In the genomic region with DNA sequence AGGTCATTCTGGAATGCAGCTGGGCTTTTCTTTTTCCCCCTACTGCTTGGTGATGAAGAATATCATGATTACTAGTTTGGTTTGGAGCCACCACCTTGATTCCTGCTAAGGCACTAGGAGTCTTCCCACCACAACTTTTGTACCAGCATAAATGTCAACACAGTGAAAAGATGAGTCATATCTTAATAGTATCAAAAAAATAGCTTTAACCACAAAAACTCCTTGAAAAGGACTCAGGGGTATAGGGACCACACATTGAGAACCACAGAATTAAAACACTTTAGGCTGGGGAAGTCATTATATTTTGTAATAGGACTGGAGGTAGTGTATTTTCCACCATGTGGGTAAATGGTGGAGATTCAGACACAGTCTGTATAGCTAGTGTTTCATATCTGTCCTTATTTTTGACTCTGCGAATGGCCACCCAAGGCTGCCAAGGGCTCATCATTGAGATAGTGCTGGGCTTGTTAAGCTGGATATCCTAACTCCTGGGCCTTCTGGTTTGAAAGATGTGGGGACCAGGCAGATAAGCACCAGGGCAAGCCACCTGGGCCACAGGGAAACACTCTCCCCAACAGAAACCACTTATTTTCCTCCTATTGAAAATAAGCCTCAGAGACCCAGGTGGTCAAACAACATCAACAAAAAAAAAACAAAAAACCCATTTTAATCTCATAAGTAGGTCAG, we compare ENCODE assay signal across 18 cellular contexts. TPM values are rescaled to one million over a fixed set of nuclear protein-coding genes. Genes with fewer than 3 reads are reported as not detected.
DNase-seq lines count a peak whose midpoint lies in the region; ATAC-seq and TF ChIP-seq lines count a peak whose summit lies in the region.
"Had no signal": no experiment of that assay in that cellular context is flagged by ENCODE, and none has a peak within 500 bp of the region (broad histone marks: within the 10 kb centered on the region; RNA-seq: fewer than 3 reads in every experiment).

No MANE protein-coding gene starts in this region.

- peaks cover 12% of the 10 kb centered on the region for H3K27me3 ChIP-seq in fibroblast of lung (ENCODE audit: control insufficient read depth, insufficient read depth, low read length)
- H3K27me3 ChIP-seq: BE2C had no signal

- no peak overlapping the region for H3K4me3 ChIP-seq in fibroblast of lung (replicated peaks in 1 of 4; ENCODE audit: control extremely low read depth in 1 of 4, insufficient read depth in 1 of 4, low read depth in 3 of 4, low read length in 4 of 4)
- H3K4me3 ChIP-seq: HAP-1 had no signal

- no peak for TF ChIP-seq CTCF in fibroblast of lung (conservative IDR thresholded peaks at IDR 0.05 in 1 of 2, IDR thresholded peaks at IDR 0.05 in 1 of 2; ENCODE audit: low read depth in 1 of 2, low read length in 2 of 2)

- H3K4me2 ChIP-seq in fibroblast of lung (ENCODE audit: extremely low read depth, insufficient read depth, low read length): no peak overlapping the region

- no peak overlapping the region for H2AFZ ChIP-seq in fibroblast of lung (ENCODE audit: low read length)

- no peaks in the 10 kb centered on the region for H3K36me3 ChIP-seq in fibroblast of lung (ENCODE audit: control insufficient read depth, insufficient read depth, low read length)
- H3K36me3 ChIP-seq: BE2C, HAP-1 had no signal

- H3K9me3 ChIP-seq in fibroblast of lung (ENCODE audit: control insufficient read depth, insufficient read depth, low read depth, low read length): no peaks in the 10 kb centered on the region
- H3K9me3 ChIP-seq: BE2C, HAP-1 had no signal

- H3K9ac ChIP-seq in fibroblast of lung (ENCODE audit: insufficient read depth, low read length): no peak overlapping the region

- H3K27ac ChIP-seq in fibroblast of lung (ENCODE audit: insufficient read depth, low read length): no peak overlapping the region

- DNase-seq in A172 (ENCODE audit: low spot score) (peak; percentile 65), RPMI7951 (ENCODE audit: low read depth) (peak; percentile 87), fibroblast of lung (ENCODE audit: low read depth in 2 of 2) (peak; percentile 63 to 74), NCI-H2107 (lab: John Stamatoyannopoulos, UW) (no peak)
- no peak for DNase-seq in stimulated activated CD4-positive, alpha-beta T cell treated with anti-CD3 and anti-CD28 coated beads, Interleukin-4, amount 100 ng/mL, for 1 hour
- DNase-seq: activated CD4-positive, CD25-positive, alpha-beta regulatory T cell; aorta; BE2C; head of caudate nucleus; natural killer cell; NCI-H1436 treated with DMSO at 0.1 percent for 48 hours; NCI-H69; stimulated activated CD4-positive, alpha-beta T cell treated with anti-CD3 and anti-CD28 coated beads, Interleukin-4, amount 100 ng/mL, for 24 hours had no signal

- H4K20me1 ChIP-seq in fibroblast of lung (ENCODE audit: control insufficient read depth, extremely low read depth, insufficient read depth, low read length): no peaks in the 10 kb centered on the region

- H3K79me2 ChIP-seq in fibroblast of lung (ENCODE audit: control insufficient read depth, insufficient read depth, low read length): no peaks in the 10 kb centered on the region

- no peaks in the 10 kb centered on the region for H3K4me1 ChIP-seq in fibroblast of lung (ENCODE audit: control insufficient read depth, extremely low read depth, insufficient read depth, low read length)
- H3K4me1 ChIP-seq: BE2C, HAP-1 had no signal

- peak; percentile 67 for ATAC-seq in GM18870 (IDR thresholded peaks at IDR 0.05; ENCODE audit: unreplicated experiment)
- no peak for ATAC-seq in GM18502 (IDR thresholded peaks at IDR 0.05; ENCODE audit: poor library complexity, unreplicated experiment)
- no peak for ATAC-seq in HG03442 (IDR thresholded peaks at IDR 0.05; ENCODE audit: unreplicated experiment)
- ATAC-seq: natural killer cell; stimulated activated memory B cell treated with anti-CD40 and anti-IgM and Interleukin-4, amounts not matched to agents 10 μg/mL and 1 μg/mL and 100 μg/mL, for 72 hours had no signal

RNA-seq across cellular contexts. Expression of gene FHL2, which starts 19.1 kb away (rescaled TPM):
- total RNA-seq in A172 (2014; rRNA removed; shearing (Covaris generic)): 45.7 and 67.9 TPM in 2 replicates
- total RNA-seq in RPMI7951 (2014; rRNA removed; shearing (Covaris generic)): 124 and 149 TPM in 2 replicates
- 120 and 144 TPM in 2 replicates for total RNA-seq in fibroblast of lung
- 415 and 421 TPM in 2 replicates for polyA plus RNA-seq in fibroblast of lung
- 318 and 323 TPM in 2 replicates for polyA plus RNA-seq in fibroblast of lung (2012)
- 483 and 485 TPM in 2 replicates for polyA minus RNA-seq in fibroblast of lung (ENCODE audit: low replicate concordance)

Comparison
In these comparisons a context has a peak if more than half of its experiments do, and no peak if none do; other contexts are left out.
1. DNase-seq: peak in A172 (single experiment), RPMI7951 (single experiment) and fibroblast of lung (2 of 2); none in NCI-H2107 (single experiment) and stimulated activated CD4-positive, alpha-beta T cell treated with anti-CD3 and anti-CD28 coated beads, Interleukin-4, amount 100 ng/mL, for 1 hour (single experiment).